ENCODE assay signal across 16 cellular contexts in genomic region chr16:72946063-72946462, GRCh38.
"Had no signal": no experiment of that assay in that cellular context is flagged by ENCODE, and none has a peak within 500 bp of the region (broad histone marks: within the 10 kb centered on the region; RNA-seq: fewer than 3 reads in every experiment).

No MANE protein-coding gene starts in this region.

- H3K36me3 Mint-ChIP-seq: activated naive CD4-positive, alpha-beta T cell treated with anti-CD3 and anti-CD28 coated beads, Interleukin-2, amount 50 U/mL, for 72 hours; natural killer cell treated with Interleukin-12 subunit alpha and Interleukin-12 subunit beta and Interleukin-15 and Interleukin-18, amount 100 ng/mL, for 72 hours had no signal

- H3K27ac Mint-ChIP-seq: activated CD4-positive, alpha-beta T cell treated with anti-CD3 and anti-CD28 coated beads, Interleukin-2, amount 10 ng/mL, durations not matched to agents 24 days and 14 days; activated naive CD4-positive, alpha-beta T cell treated with anti-CD3 and anti-CD28 coated beads, Interleukin-2, amount 50 U/mL, for 72 hours; activated T-helper 2 cell treated with anti-CD3 and anti-CD28 coated beads, Interferon-gamma antibody, Interleukin-2, Interleukin-4, amounts not matched to agents 10 μg/mL and 5 μg/mL and 100 μg/mL, durations not matched to agents 14 hours and 24 hours and 36 hours; natural killer cell treated with Interleukin-12 subunit alpha and Interleukin-12 subunit beta and Interleukin-15 and Interleukin-18, amount 100 ng/mL, for 72 hours; WTC11 had no signal

- H3K27me3 Mint-ChIP-seq: natural killer cell treated with Interleukin-12 subunit alpha and Interleukin-12 subunit beta and Interleukin-15 and Interleukin-18, amount 100 ng/mL, for 72 hours had no signal

- ATAC-seq: activated naive CD4-positive, alpha-beta T cell treated with anti-CD3 and anti-CD28 coated beads, Interleukin-2, amount 50 U/mL, for 72 hours; natural killer cell treated with Interleukin-12 subunit alpha and Interleukin-12 subunit beta and Interleukin-15 and Interleukin-18, amount 100 ng/mL, for 72 hours; SK-N-SH treated with all-trans-retinoic acid at 6 μM for 48 hours; WTC11 had no signal

- H3K4me1 Mint-ChIP-seq: activated CD4-positive, alpha-beta T cell treated with anti-CD3 and anti-CD28 coated beads, Interleukin-2, amount 10 ng/mL, durations not matched to agents 24 days and 14 days had no signal

- FAIRE-seq: urothelium cell line had no signal

- H3K9me3 Mint-ChIP-seq: activated CD4-positive, alpha-beta T cell treated with anti-CD3 and anti-CD28 coated beads, Interleukin-2, amount 10 ng/mL, durations not matched to agents 24 days and 14 days; activated naive CD4-positive, alpha-beta T cell treated with anti-CD3 and anti-CD28 coated beads, Interleukin-2, amount 50 U/mL, for 72 hours; activated T-helper 2 cell treated with anti-CD3 and anti-CD28 coated beads, Interferon-gamma antibody, Interleukin-2, Interleukin-4, amounts not matched to agents 10 μg/mL and 5 μg/mL and 100 μg/mL, durations not matched to agents 14 hours and 24 hours and 36 hours; natural killer cell treated with Interleukin-12 subunit alpha and Interleukin-12 subunit beta and Interleukin-15 and Interleukin-18, amount 100 ng/mL, for 72 hours; WTC11 had no signal

- DNase-seq: activated CD4-positive, alpha-beta T cell treated with anti-CD3 and anti-CD28 coated beads, Interleukin-2, amount 10 ng/mL, durations not matched to agents 24 days and 14 days; activated T-cell treated with anti-CD3 and anti-CD28 coated beads for 4 hours; cortex of kidney; effector CD8-positive, alpha-beta T cell; hypothalamus; kidney glomerular epithelial cell; mammary epithelial cell; occipital lobe; SHP77; stimulated activated naive CD4-positive, alpha-beta T cell had no signal

- H3K4me3 Mint-ChIP-seq: activated CD4-positive, alpha-beta T cell treated with anti-CD3 and anti-CD28 coated beads, Interleukin-2, amount 10 ng/mL, durations not matched to agents 24 days and 14 days; natural killer cell treated with Interleukin-12 subunit alpha and Interleukin-12 subunit beta and Interleukin-15 and Interleukin-18, amount 100 ng/mL, for 72 hours; WTC11 had no signal
